11 cellular contexts compared by ENCODE assay signal in the genomic region with DNA sequence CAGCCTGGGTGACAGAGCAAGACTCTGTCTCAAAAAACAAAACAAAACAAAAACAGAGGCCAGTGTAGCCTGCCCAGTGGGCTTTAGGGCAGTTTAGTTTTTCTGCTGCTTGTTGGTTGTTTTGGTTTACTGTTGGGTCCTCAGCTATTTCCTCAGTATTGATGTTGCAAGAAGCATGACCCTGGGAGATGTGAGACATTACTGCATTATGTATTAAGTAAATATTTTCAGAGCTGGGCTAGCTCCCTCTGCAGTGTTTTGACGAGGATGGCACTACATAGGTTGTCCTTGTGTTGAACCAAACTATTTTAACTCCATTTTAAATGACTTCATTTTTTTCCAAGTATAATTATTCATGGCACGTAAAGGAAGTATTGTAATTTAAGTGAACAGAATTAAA. TPM values are rescaled to one million over a fixed set of nuclear protein-coding genes. Genes with fewer than 3 reads are reported as not detected.
DNase-seq lines count a peak whose midpoint lies in the region; ATAC-seq, FAIRE-seq and TF ChIP-seq lines count a peak whose summit lies in the region.
"Had no signal": no experiment of that assay in that cellular context is flagged by ENCODE, and none has a peak within 500 bp of the region (broad histone marks: within the 10 kb centered on the region; RNA-seq: fewer than 3 reads in every experiment).

No MANE protein-coding gene starts in this region.

- no peak overlapping the region for H3K4me3 ChIP-seq in A549
- no peak overlapping the region for H3K4me3 ChIP-seq in left lung

- H3K4me1 Mint-ChIP-seq in HFFc6 (ENCODE audit: low read depth), result peaks cover 47% of the 10 kb centered on the region
- H3K4me1 Mint-ChIP-seq in activated T-cell treated with anti-CD3 and anti-CD28 coated beads, Interleukin-2, amount 50 U/mL, for 72 hours (ENCODE audit: low read depth), result peaks cover 53% of the 10 kb centered on the region

- no peaks in the 10 kb centered on the region for H3K9me3 Mint-ChIP-seq in HFFc6
- peaks cover 0 to 2% of the 10 kb centered on the region in 2 donors for H3K9me3 Mint-ChIP-seq in activated T-cell treated with anti-CD3 and anti-CD28 coated beads, Interleukin-2, amount 50 U/mL, for 72 hours

- TF ChIP-seq CTCF in A549 (IDR thresholded peaks at IDR 0.05), result 0 out of 3 replicates have a peak, but pooled peaks have one; percentile 10
- TF ChIP-seq CTCF in HFFc6 (IDR thresholded peaks at IDR 0.05), result peak; percentile 48
- TF ChIP-seq CTCF in left lung (IDR thresholded peaks at IDR 0.05), result no peak

- CTCF ChIA-PET in A549 (lab: Yijun Ruan, JAX), result interaction anchor here (0.7 to 3.0 kb wide), 4 partner anchors 12 to 65 kb away, joined by 3 to 13 read pairs (median 4); a partner anchor contains a TSS

- no peaks in the 10 kb centered on the region for H3K9me3 ChIP-seq in A549
- no peaks in the 10 kb centered on the region for H3K9me3 ChIP-seq in left lung

- H3K4me2 ChIP-seq in A549, result peak overlapping the region; percentile 50

- 41% methylated on average over 2 of the region's 2 CpGs for WGBS in A549 (ENCODE audit: missing lambda C conversion rate)

- DNase-seq in A549 (ENCODE audit: low read depth in 1 of 2, low spot score in 1 of 2) (peak; percentile 33 to 74), HFFc6 (peak; percentile 71), astrocyte of the hippocampus (ENCODE audit: low read depth, low spot score) (peak; percentile 23), left lung (no peak), NCI-H1436 treated with DMSO at 0.1 percent for 48 hours (lab: John Stamatoyannopoulos, UW) (no peak)
- no peak for DNase-seq in activated T-cell treated with anti-CD3 and anti-CD28 coated beads, Interleukin-2, amount 50 U/mL, for 72 hours
- DNase-seq: activated CD8-positive, alpha-beta T cell treated with anti-CD3 and anti-CD28 coated beads, Interleukin-2, amount 10 ng/mL, durations not matched to agents 7 days and 5 days; KBM-7 had no signal

- FAIRE-seq in A549 (lab: Jason Lieb, UNC), result no peak
- FAIRE-seq: urothelium cell line had no signal

- TF ChIP-seq EP300 in A549 (IDR thresholded peaks at IDR 0.05), result no peak

- POLR2A ChIA-PET in A549 (lab: Yijun Ruan, JAX), result no interaction called here

- H3K27ac Mint-ChIP-seq in HFFc6, result peak overlapping the region; percentile 49; the same call in 1 of the 2 replicates
- H3K27ac Mint-ChIP-seq in activated T-cell treated with anti-CD3 and anti-CD28 coated beads, Interleukin-2, amount 50 U/mL, for 72 hours, result no peak overlapping the region
- H3K27ac Mint-ChIP-seq: activated CD8-positive, alpha-beta T cell treated with anti-CD3 and anti-CD28 coated beads, Interleukin-2, amount 10 ng/mL, durations not matched to agents 7 days and 5 days had no signal

- no peak for TF ChIP-seq POLR2A in A549 (IDR thresholded peaks at IDR 0.05; ENCODE audit: low read length)
- TF ChIP-seq POLR2A in GM18505 (IDR thresholded peaks at IDR 0.05; ENCODE audit: borderline replicate concordance, extremely low read depth, insufficient read depth, insufficient read length), result no peak

- intact Hi-C loops in left lung (cut with DNase I), result no loop called here

- no peaks in the 10 kb centered on the region for H3K27me3 ChIP-seq in left lung

- H3K4me1 ChIP-seq in A549, result peaks cover 28% of the 10 kb centered on the region
- H3K4me1 ChIP-seq in left lung, result peaks cover 13 to 38% of the 10 kb centered on the region in 2 donors

- H3K27me3 Mint-ChIP-seq in HFFc6 (ENCODE audit: insufficient read depth), result no peaks in the 10 kb centered on the region; the same call in 1 of the 2 replicates
- no peaks in the 10 kb centered on the region for H3K27me3 Mint-ChIP-seq in activated T-cell treated with anti-CD3 and anti-CD28 coated beads, Interleukin-2, amount 50 U/mL, for 72 hours (ENCODE audit: low read depth)

- peak; percentile 44 to 71 for ATAC-seq in A549
- peak; percentile 3 for ATAC-seq in left lung
- no peak for ATAC-seq in GM18505 (IDR thresholded peaks at IDR 0.05; ENCODE audit: unreplicated experiment)
- no peak for ATAC-seq in GM21526 (IDR thresholded peaks at IDR 0.05; ENCODE audit: low FRiP score, unreplicated experiment)
- no peak for ATAC-seq in activated T-cell treated with anti-CD3 and anti-CD28 coated beads, Interleukin-2, amount 50 U/mL, for 72 hours (replicated peaks in 1 of 2)
- ATAC-seq: activated CD8-positive, alpha-beta T cell treated with anti-CD3 and anti-CD28 coated beads, Interleukin-2, amount 10 ng/mL, durations not matched to agents 7 days and 5 days had no signal

- H3K27ac ChIP-seq in A549, result 0 out of 6 replicates have a peak overlapping the region, but pooled peaks of 1 of the 2 experiments have one; percentile 13
- H3K27ac ChIP-seq in left lung, result no peak overlapping the region

- no peak for TF ChIP-seq RAD21 in A549 (conservative IDR thresholded peaks at IDR 0.05 in 1 of 2, IDR thresholded peaks at IDR 0.05 in 1 of 2)

- H3K36me3 ChIP-seq in left lung, result no peaks in the 10 kb centered on the region

- H3K36me3 Mint-ChIP-seq in HFFc6 (ENCODE audit: low read depth), result no peaks in the 10 kb centered on the region; the same call in 1 of the 2 replicates
- peaks cover 4 to 9% of the 10 kb centered on the region in 2 donors for H3K36me3 Mint-ChIP-seq in activated T-cell treated with anti-CD3 and anti-CD28 coated beads, Interleukin-2, amount 50 U/mL, for 72 hours (ENCODE audit: insufficient read depth in 2 of 2)

- no peak overlapping the region for H3K4me3 Mint-ChIP-seq in HFFc6
- H3K4me3 Mint-ChIP-seq in activated T-cell treated with anti-CD3 and anti-CD28 coated beads, Interleukin-2, amount 50 U/mL, for 72 hours, result no peak overlapping the region
- H3K4me3 Mint-ChIP-seq: activated CD8-positive, alpha-beta T cell treated with anti-CD3 and anti-CD28 coated beads, Interleukin-2, amount 10 ng/mL, durations not matched to agents 7 days and 5 days had no signal

TF ChIP-seq in A549, 52 proteins besides CTCF, POLR2A, EP300 and RAD21:
- TF ChIP-seq, protein P1, sequence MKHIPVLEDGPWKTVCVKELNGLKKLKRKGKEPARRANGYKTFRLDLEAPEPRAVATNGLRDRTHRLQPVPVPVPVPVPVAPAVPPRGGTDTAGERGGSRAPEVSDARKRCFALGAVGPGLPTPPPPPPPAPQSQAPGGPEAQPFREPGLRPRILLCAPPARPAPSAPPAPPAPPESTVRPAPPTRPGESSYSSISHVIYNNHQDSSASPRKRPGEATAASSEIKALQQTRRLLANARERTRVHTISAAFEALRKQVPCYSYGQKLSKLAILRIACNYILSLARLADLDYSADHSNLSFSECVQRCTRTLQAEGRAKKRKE (CRISPR knock-in tag; IDR thresholded peaks at IDR 0.05; ENCODE audit: low read depth), result no peak
- TF ChIP-seq FOSL2 (IDR thresholded peaks at IDR 0.05), result no peak
- TF ChIP-seq FOSL2 (CRISPR knock-in tag; IDR thresholded peaks at IDR 0.05), result peak; percentile 41; the same call in 1 of the 2 replicates
- TF ChIP-seq CEBPB (IDR thresholded peaks at IDR 0.05), result peak; percentile 53 to 83; a peak in 3 of 4 replicates

RNA-seq across cellular contexts. Expression of a gene that starts 4.8 kb away (rescaled TPM):
- 23.0 and 32.3 TPM in 2 replicates for polyA plus RNA-seq in A549 (2011; rRNA removed)
- polyA plus RNA-seq in A549 (2012; cell fraction: cytosol; rRNA removed), result 3.4 and 3.6 TPM in 2 replicates
- 7.7 and 11.0 TPM in 2 replicates for polyA plus RNA-seq in A549 (2012; cell fraction: nucleus; rRNA removed)
- 11.7 to 12.8 TPM (median 11.7 TPM) in 3 replicates for polyA plus RNA-seq in A549 (2017; fragmentation: RNase III; extraction: RNeasy Plus Mini Kit Qiagen cat#74134 plus additional on column Dnase treatment)
- 17.8 and 19.5 TPM in 2 replicates for polyA minus RNA-seq in A549 (2011; rRNA and poly(A)+ RNA removed)
- 10 to 100 TPM; 24.6 to 30.4 (median 26.4) TPM for total RNA-seq in HFFc6 (2021; fragmentation: NEBNext Ultra II Directional; extraction: Animal tissue kit (Norgen Biotek cat#: 25700))
- 10 to 100 TPM; 57.5 to 58.6 TPM for total RNA-seq in left lung
- total RNA-seq in activated T-cell treated with anti-CD3 and anti-CD28 coated beads, Interleukin-2, amount 50 U/mL, for 72 hours, result 10 to 100 TPM; 31.5 to 33.4 TPM

Comparison
In these comparisons a context has a peak if more than half of its experiments do, and no peak if none do; other contexts are left out.
1. ATAC-seq: peak in A549 (2 of 2) and left lung (single experiment); none in GM18505 (single experiment), GM21526 (single experiment) and activated T-cell treated with anti-CD3 and anti-CD28 coated beads, Interleukin-2, amount 50 U/mL, for 72 hours (0 of 2).
2. DNase-seq: peak in A549 (2 of 2), HFFc6 (single experiment) and astrocyte of the hippocampus (single experiment); none in left lung (0 of 2), NCI-H1436 treated with DMSO at 0.1 percent for 48 hours (single experiment) and activated T-cell treated with anti-CD3 and anti-CD28 coated beads, Interleukin-2, amount 50 U/mL, for 72 hours (0 of 2).
3. CTCF ChIP-seq: peak in A549 (single experiment) and HFFc6 (single experiment); none in left lung (0 of 2).